9 cellular contexts compared by ENCODE assay signal in the genomic region with DNA sequence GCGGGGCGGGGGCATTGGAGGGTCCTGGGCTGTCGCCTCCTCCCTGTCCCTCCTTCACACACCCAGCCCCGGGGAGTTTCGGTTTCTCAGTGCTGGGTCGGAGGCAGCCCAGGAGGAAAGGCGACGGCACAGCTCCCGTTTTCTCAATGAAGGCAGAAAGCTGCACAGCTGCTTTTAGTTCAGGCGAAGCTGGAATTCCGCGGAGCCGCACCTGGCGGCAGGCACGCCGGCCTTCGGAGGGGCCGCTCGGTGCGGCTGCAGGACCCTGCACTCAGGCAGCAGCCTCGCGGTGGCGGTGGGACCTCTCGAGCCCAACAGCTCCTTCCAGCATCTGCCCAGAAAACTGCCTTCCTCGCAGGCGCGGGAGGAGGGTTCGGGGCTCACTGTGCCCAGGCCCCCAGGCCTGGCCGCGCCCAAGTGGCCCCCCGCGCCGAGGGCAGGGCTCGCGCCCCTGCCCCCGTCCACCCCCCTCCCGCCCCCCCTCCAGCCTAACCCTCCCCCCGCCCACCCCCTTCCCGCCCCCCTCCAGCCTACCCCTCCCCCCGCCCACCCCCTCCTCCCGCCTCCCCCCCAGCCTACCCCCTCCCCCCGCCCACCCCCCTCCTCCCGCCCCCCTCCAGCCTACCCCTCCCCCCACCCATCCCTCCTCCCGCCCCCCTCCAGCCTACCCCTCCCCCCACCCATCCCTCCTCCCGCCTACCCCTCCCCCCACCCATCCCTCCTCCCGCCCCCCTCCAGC. TPM values are rescaled to one million over a fixed set of nuclear protein-coding genes. Genes with fewer than 3 reads are reported as not detected.
DNase-seq lines count a peak whose midpoint lies in the region; FAIRE-seq and TF ChIP-seq lines count a peak whose summit lies in the region.
"Had no signal": no experiment of that assay in that cellular context is flagged by ENCODE, and none has a peak within 500 bp of the region (broad histone marks: within the 10 kb centered on the region; RNA-seq: fewer than 3 reads in every experiment).

No MANE protein-coding gene starts in this region.

- H3K27me3 ChIP-seq in esophagus muscularis mucosa, result peaks cover 0 to 27% (median 0%) of the 10 kb centered on the region in 4 donors

- peak; percentile 40 for DNase-seq in EL
- DNase-seq in NCI-H748 treated with DMSO at 0.1 percent for 48 hours (lab: John Stamatoyannopoulos, UW), result peak; percentile 44
- no peak for DNase-seq in esophagus muscularis mucosa (ENCODE audit: extremely low spot score)
- DNase-seq in retina, result peak; percentile 60
- no peak for DNase-seq in GM12892 (ENCODE audit: insufficient read length)
- DNase-seq in stimulated activated CD4-positive, alpha-beta T cell treated with anti-CD3 and anti-CD28 coated beads, Interleukin-12 subunit alpha, Interleukin-12 subunit beta, amount 100 ng/mL, for 4 hours, result no peak
- no peak for DNase-seq in midbrain (lab: John Stamatoyannopoulos, UW)
- no peak for DNase-seq in GDM1 (lab: John Stamatoyannopoulos, UW)

- 7% methylated on average over 11 of the region's 46 CpGs for WGBS in esophagus muscularis mucosa

- H3K27ac ChIP-seq in esophagus muscularis mucosa (replicated peaks in 1 of 4), result peak overlapping the region; percentile 55 to 75 (median 70)

- no peak for TF ChIP-seq POLR2A in esophagus muscularis mucosa (IDR thresholded peaks at IDR 0.05; ENCODE audit: low read depth)
- TF ChIP-seq POLR2A in GM12892 (IDR thresholded peaks at IDR 0.05; ENCODE audit: low read depth, low read length), result no peak

- H3K36me3 ChIP-seq in esophagus muscularis mucosa, result no peaks in the 10 kb centered on the region

- H3K4me3 ChIP-seq in esophagus muscularis mucosa, result peak overlapping the region; percentile 59 to 68 (median 62)

- no peak for TF ChIP-seq EP300 in esophagus muscularis mucosa (IDR thresholded peaks at IDR 0.05)

- no peaks in the 10 kb centered on the region for H3K9me3 ChIP-seq in esophagus muscularis mucosa

- intact Hi-C loops in esophagus muscularis mucosa (cut with DNase I), result no loop called here

- H3K4me1 ChIP-seq in esophagus muscularis mucosa, result peaks cover 17 to 49% (median 45%) of the 10 kb centered on the region in 4 donors

- no peak for FAIRE-seq in GM12892 (lab: Jason Lieb, UNC)

- peak in 2 of 3 experiments; percentile 13 to 19 for TF ChIP-seq CTCF in esophagus muscularis mucosa (IDR thresholded peaks at IDR 0.05)

RNA-seq across cellular contexts. Expression of a gene that starts 4.8 kb away (rescaled TPM):
- total RNA-seq in esophagus muscularis mucosa, result 1 to 10 TPM; 2.5 to 4.4 (median 2.9) TPM
- not detected for polyA plus RNA-seq in GM12892 (2012; ENCODE audit: missing spikeins)
- total RNA-seq: neural crest cell had no signal

Comparison
In these comparisons a context has a peak if more than half of its experiments do, and no peak if none do; other contexts are left out.
1. DNase-seq: peak in EL (single experiment), NCI-H748 treated with DMSO at 0.1 percent for 48 hours (single experiment) and retina (single experiment); none in esophagus muscularis mucosa (single experiment), GM12892 (single experiment), stimulated activated CD4-positive, alpha-beta T cell treated with anti-CD3 and anti-CD28 coated beads, Interleukin-12 subunit alpha, Interleukin-12 subunit beta, amount 100 ng/mL, for 4 hours (single experiment), midbrain (single experiment) and GDM1 (single experiment).